ENCODE assay signal across 8 cellular contexts in the genomic region with DNA sequence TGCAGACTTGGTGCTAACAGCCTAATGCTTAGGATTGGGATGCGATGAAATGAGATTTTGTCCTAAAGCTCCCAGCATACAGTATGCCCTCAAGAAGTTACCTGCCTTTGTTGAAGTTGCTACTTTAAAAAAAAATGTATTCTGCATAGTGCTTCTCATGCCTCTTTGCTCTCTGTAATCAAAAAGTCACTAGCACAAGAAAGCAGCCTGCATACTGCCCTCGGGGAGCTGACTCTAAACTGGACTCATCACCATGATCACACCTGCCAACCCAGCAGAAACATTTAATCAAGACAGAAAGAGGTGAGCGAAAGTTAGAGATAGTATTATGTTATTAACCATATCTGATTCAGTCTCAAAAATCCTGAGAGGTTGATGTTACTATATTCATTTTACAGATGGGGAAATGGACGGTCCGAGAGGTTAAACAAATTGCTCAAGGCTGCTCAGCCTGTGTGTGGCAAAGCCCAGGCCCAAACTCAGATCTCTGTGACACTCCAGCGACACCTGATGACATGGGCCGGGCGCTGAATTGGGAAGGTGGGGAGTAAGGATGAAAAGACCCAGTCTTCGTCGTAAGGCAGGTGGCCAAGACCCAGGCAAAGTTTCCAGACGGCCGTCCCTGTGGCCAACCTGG. TPM values are rescaled to one million over a fixed set of nuclear protein-coding genes. Genes with fewer than 3 reads are reported as not detected.
DNase-seq lines count a peak whose midpoint lies in the region; ATAC-seq and TF ChIP-seq lines count a peak whose summit lies in the region.

No MANE protein-coding gene starts in this region.

- H3K9me3 Mint-ChIP-seq in immature natural killer cell: peaks cover 0 to 1% (median 0%) of the 10 kb centered on the region in 6 donors

- H3K27ac ChIP-seq in SJCRH30 (no peak overlapping the region), left lung (peak overlapping the region in 1 of 2 donors; percentile 77)

- H3K9me3 ChIP-seq in SJCRH30 (replicated peaks): no peaks in the 10 kb centered on the region
- H3K9me3 ChIP-seq in left lung: no peaks in the 10 kb centered on the region

- no peaks in the 10 kb centered on the region for H3K36me3 ChIP-seq in SJCRH30
- H3K36me3 ChIP-seq in left lung: peaks cover 0 to 2% of the 10 kb centered on the region in 2 donors

- intact Hi-C loops in left lung (cut with DNase I): no loop called here

- no peaks in the 10 kb centered on the region for H3K27me3 ChIP-seq in SJCRH30
- H3K27me3 ChIP-seq in left lung: peaks cover 0 to 36% of the 10 kb centered on the region in 2 donors

- TF ChIP-seq CTCF in AG10803 (conservative IDR thresholded peaks at IDR 0.05; ENCODE audit: low read length) (no peak), left lung (IDR thresholded peaks at IDR 0.05) (no peak)

- peak overlapping the region in 2 of 6 donors; percentile 44 to 66 for H3K27ac Mint-ChIP-seq in immature natural killer cell

- peak; percentile 9 for ATAC-seq in GM21360 (IDR thresholded peaks at IDR 0.05; ENCODE audit: unreplicated experiment)
- ATAC-seq in left lung: no peak
- no peak for ATAC-seq in HG03469 (IDR thresholded peaks at IDR 0.05; ENCODE audit: unreplicated experiment)

- peaks cover 0 to 10% (median 4%) of the 10 kb centered on the region in 3 donors for H3K36me3 Mint-ChIP-seq in immature natural killer cell

- peaks cover 24 to 41% of the 10 kb centered on the region in 2 donors for H3K4me1 Mint-ChIP-seq in immature natural killer cell

- H3K4me1 ChIP-seq in SJCRH30 (0 out of 2 replicates have a peak, but pooled peaks cover 2% of the 10 kb centered on the region), left lung (peaks cover 4 to 40% of the 10 kb centered on the region in 2 donors)

- H3K4me3 Mint-ChIP-seq in immature natural killer cell: peak overlapping the region; percentile 69 to 89 (median 86)

- peaks cover 14 to 38% (median 27%) of the 10 kb centered on the region in 3 donors for H3K27me3 Mint-ChIP-seq in immature natural killer cell (ENCODE audit: low read depth in 3 of 3)

- DNase-seq in AG10803 (ENCODE audit: low read depth) (no peak), SJCRH30 (no peak), immature natural killer cell (no peak), left lung (no peak), anterior cingulate cortex (lab: John Stamatoyannopoulos, UW) (no peak), NCI-H82 treated with DMSO at 0.1 percent for 48 hours (lab: John Stamatoyannopoulos, UW; ENCODE audit: unreplicated experiment) (no peak)

- H3K4me3 ChIP-seq in AG10803 (ENCODE audit: low read length) (peak overlapping the region; percentile 54; the same call in 1 of the 2 replicates), SJCRH30 (peak overlapping the region; percentile 66), left lung (peak overlapping the region in 1 of 2 donors; percentile 64)

RNA-seq across cellular contexts. Expression of gene BATF3, which starts 1.1 kb away (rescaled TPM):
- total RNA-seq in SJCRH30 (2014; rRNA removed; shearing (Covaris generic)): 15.6 and 16.5 TPM in 2 replicates
- 1 to 10 TPM; 4.4 to 7.4 (median 7.2) TPM for polyA plus RNA-seq in immature natural killer cell
- total RNA-seq in left lung: 1 to 10 TPM; 6.4 to 9.0 TPM
